ENCODE assay signal across 8 cellular contexts in the genomic region with DNA sequence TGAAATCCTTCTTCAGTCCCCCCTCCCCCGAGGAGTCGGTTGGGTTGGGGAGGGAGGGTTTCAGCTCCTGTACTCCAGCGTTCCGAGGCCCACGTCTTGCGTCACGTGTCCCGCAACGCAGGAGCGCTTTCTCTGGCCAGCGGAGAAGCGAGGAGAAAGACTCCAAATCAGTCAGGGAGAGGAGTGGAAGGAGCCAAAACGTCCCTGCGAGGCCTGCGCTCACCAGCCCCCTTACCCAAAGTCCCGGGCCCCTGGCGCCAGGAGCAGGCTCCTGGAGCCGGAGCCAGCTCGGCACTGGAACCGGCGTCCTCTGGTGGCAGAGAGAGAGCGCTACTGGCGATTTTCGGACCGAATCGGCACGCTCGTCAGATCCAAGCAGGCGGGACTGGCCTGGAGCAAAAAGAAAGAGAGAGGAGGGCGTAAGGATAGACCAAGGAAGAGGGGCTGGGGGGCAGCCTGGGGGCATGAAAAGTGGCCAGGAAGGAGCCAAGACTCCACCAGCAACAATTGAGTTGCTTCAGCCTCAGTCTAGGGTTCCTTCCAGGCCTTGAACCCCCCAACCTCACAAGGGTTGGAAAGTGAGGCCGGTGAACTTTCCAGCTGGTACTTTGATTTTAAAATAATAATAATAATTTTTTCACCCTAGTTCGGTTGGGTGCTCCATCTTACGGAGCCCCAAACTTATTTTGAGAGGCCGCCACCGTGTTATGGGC. TPM values are rescaled to one million over a fixed set of nuclear protein-coding genes. Genes with fewer than 3 reads are reported as not detected.
DNase-seq lines count a peak whose midpoint lies in the region; ATAC-seq and TF ChIP-seq lines count a peak whose summit lies in the region.

GNAS (plus strand) TSS at position 158 of the 713 bp plus-strand sequence.

- H3K27ac ChIP-seq in adipose tissue (ENCODE audit: low read depth, low read length) (no peak within 1 kb of the TSS), heart right ventricle (no peak within 1 kb of the TSS)

- H3K4me3 ChIP-seq in heart right ventricle = peak within 1 kb of the TSS; percentile 28 to 64 (median 54)

- H3K36me3 ChIP-seq in heart right ventricle = no peaks in the 10 kb centered on the region

- intact Hi-C loops in heart right ventricle (cut with DNase I) = loop anchor here in 4 of 10 donors (5.0 to 10.0 kb wide), 5 partner anchors 198 to 618 kb away; partner anchors contain the start of gene STX16 (in 2 of the 4)

- peaks cover 0 to 35% (median 19%) of the 10 kb centered on the region in 9 donors for H3K4me1 ChIP-seq in heart right ventricle

- peak; percentile 72 for TF ChIP-seq CTCF in GM12873 (IDR thresholded peaks at IDR 0.05; ENCODE audit: insufficient read depth, low read depth, low read length, missing control alignments)
- TF ChIP-seq CTCF in heart right ventricle (IDR thresholded peaks at IDR 0.05) = peak; percentile 48 to 75 (median 64)

- no peaks in the 10 kb centered on the region for H3K9me3 ChIP-seq in heart right ventricle

- peaks cover 4 to 94% (median 76%) of the 10 kb centered on the region in 7 donors for H3K27me3 ChIP-seq in heart right ventricle

- DNase-seq in RPMI8226 (peak; percentile 68), heart right ventricle (peak; percentile 55 to 69), pons (ENCODE audit: low spot score) (peak; percentile 17), GOT3 (lab: John Stamatoyannopoulos, UW) (no peak)

- peak; percentile 45 to 76 (median 68) for ATAC-seq in heart right ventricle
- ATAC-seq in HG02642 (IDR thresholded peaks at IDR 0.05; ENCODE audit: poor library complexity, unreplicated experiment) = no peak
- no peak for ATAC-seq in HG03457 (IDR thresholded peaks at IDR 0.05; ENCODE audit: unreplicated experiment)

- WGBS in adipose tissue, 3 donors = 28 to 39% (median 38%) methylated on average over 35 of the region's 35 CpGs
- WGBS in heart right ventricle, 2 donors = 27% methylated on average over 35 of the region's 35 CpGs

RNA-seq across cellular contexts. Expression of gene GNAS, which starts in this region (rescaled TPM):
- polyA plus RNA-seq in adipose tissue = 100 to 1,000 TPM; 496 to 977 (median 949) TPM
- total RNA-seq in heart right ventricle = 1,000 to 10,000 TPM; 1,348 to 2,208 (median 1,783) TPM
- 1,000 to 10,000 TPM; 1,614 to 5,181 TPM for polyA plus RNA-seq in heart right ventricle

Comparison
In these comparisons a context has a peak if more than half of its experiments do, and no peak if none do; other contexts are left out.
1. ATAC-seq: peak in heart right ventricle (8 of 8); none in HG02642 (single experiment) and HG03457 (single experiment).